Comparison of ENCODE assay signal across 10 cellular contexts in the genomic region with DNA sequence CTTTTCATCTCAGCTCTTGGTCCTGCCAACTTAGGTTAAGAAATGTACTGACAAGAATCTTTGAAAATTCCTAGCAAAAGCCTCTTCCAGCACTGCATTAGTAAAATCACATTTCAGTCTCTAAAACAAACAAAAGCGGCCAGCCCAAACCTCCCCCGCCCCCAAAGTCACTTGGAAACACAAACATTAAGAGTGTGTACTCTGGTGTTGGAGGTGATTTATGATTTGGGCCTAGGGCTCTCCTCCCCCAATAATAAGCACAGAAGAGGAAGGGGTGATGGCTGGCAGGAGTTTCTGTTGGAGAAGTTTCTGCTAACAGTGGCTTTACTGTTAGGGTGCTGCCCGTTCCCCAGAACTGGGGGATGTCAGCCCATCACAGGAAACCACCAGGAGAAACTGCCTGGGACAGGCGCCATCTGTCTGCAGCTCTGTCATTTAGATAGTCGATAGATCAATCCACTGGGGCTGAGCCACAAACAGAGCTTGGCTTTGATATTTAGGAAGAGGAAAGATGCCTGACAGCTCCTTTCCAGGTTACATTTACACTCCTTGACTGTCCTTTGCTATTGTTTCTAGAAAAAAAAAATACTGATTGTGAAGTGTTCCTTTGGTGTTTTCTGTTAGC.
A peak's percentile ranks its signal among the peaks of the same experiment; 100 is the strongest.
DNase-seq lines count a peak whose midpoint lies in the region; ATAC-seq and TF ChIP-seq lines count a peak whose summit lies in the region.
"Had no signal": no experiment of that assay in that cellular context is flagged by ENCODE, and none has a peak within 500 bp of the region (broad histone marks: within the 10 kb centered on the region; RNA-seq: fewer than 3 reads in every experiment).

No MANE protein-coding gene starts in this region.

- POLR2A ChIA-PET in WTC11 (lab: Charles Lee), result interaction anchor here (0.5 to 0.6 kb wide), 2 partner anchors 79 to 84 kb away, joined by 3 read pairs; no protein-coding TSS in a partner anchor

- no peak overlapping the region for H3K4me3 Mint-ChIP-seq in WTC11
- H3K4me3 Mint-ChIP-seq: T-cell had no signal

- no peak overlapping the region for H3K4me3 ChIP-seq in mesendoderm (ENCODE audit: low read length)

- no peak overlapping the region for H2BK5ac ChIP-seq in mesendoderm (ENCODE audit: low read length)

- H4K8ac ChIP-seq in mesendoderm (ENCODE audit: low read depth, low read length), result no peak overlapping the region

- H3K27me3 ChIP-seq in mesendoderm (ENCODE audit: insufficient read depth, low read length, poor library complexity), result no peaks in the 10 kb centered on the region

- no peak overlapping the region for H2AK5ac ChIP-seq in mesendoderm (ENCODE audit: low read length)

- H2BK15ac ChIP-seq in mesendoderm (replicated peaks; ENCODE audit: low read depth), result no peak overlapping the region

- peak overlapping the region; percentile 21 for H3K18ac ChIP-seq in mesendoderm (ENCODE audit: low read length)

- H3K23ac ChIP-seq in mesendoderm (ENCODE audit: low read length), result no peak overlapping the region

- H3K27ac ChIP-seq in mesendoderm (ENCODE audit: low read depth, low read length), result no peak overlapping the region

- peaks cover 5% of the 10 kb centered on the region for H3K9me3 Mint-ChIP-seq in WTC11
- H3K9me3 Mint-ChIP-seq: T-cell had no signal

- H3K27ac Mint-ChIP-seq in WTC11, result no peak overlapping the region; the same call in 1 of the 2 replicates
- H3K27ac Mint-ChIP-seq: T-cell had no signal

- no peak for TF ChIP-seq CTCF in WTC11 (IDR thresholded peaks at IDR 0.05)

- no peak overlapping the region for H3K9ac ChIP-seq in mesendoderm (ENCODE audit: low read length)

- H3K4me1 ChIP-seq in mesendoderm (ENCODE audit: control insufficient read depth, low read depth, low read length), result no peaks in the 10 kb centered on the region

- peaks cover 6% of the 10 kb centered on the region; the same call in 1 of the 2 replicates for H3K36me3 Mint-ChIP-seq in WTC11
- H3K36me3 Mint-ChIP-seq: T-cell had no signal

- peaks cover 57% of the 10 kb centered on the region for H3K4me1 Mint-ChIP-seq in WTC11

- no peaks in the 10 kb centered on the region for H3K79me1 ChIP-seq in mesendoderm (ENCODE audit: low read length)

- H3K4ac ChIP-seq in mesendoderm (ENCODE audit: low read depth, low read length), result no peak overlapping the region

- H3K4me2 ChIP-seq in mesendoderm (ENCODE audit: low read length), result no peak overlapping the region

- H3K56ac ChIP-seq in mesendoderm (ENCODE audit: low read length), result no peak overlapping the region

- H3K27me3 Mint-ChIP-seq in WTC11 (ENCODE audit: low read depth), result no peaks in the 10 kb centered on the region

- H3K36me3 ChIP-seq in mesendoderm (ENCODE audit: control insufficient read depth, insufficient read depth, low read length), result no peaks in the 10 kb centered on the region

- H2BK120ac ChIP-seq in mesendoderm (ENCODE audit: low read depth, low read length), result no peak overlapping the region

- WGBS in mesendoderm (ENCODE audit: extremely low coverage, insufficient coverage, low lambda C conversion rate), result no CpG with 5 or more reads among the region's 5 CpGs

- no peaks in the 10 kb centered on the region for H3K79me2 ChIP-seq in mesendoderm (ENCODE audit: control insufficient read depth, insufficient read depth, low read length)

- no peak overlapping the region for H4K5ac ChIP-seq in mesendoderm (ENCODE audit: low read length)

- DNase-seq in D341Med (ENCODE audit: low spot score), result peak; percentile 36
- peak; percentile 6 for DNase-seq in HPDE6-E6E7 (ENCODE audit: extremely low spot score)
- peak; percentile 42 for DNase-seq in WTC11 (ENCODE audit: low spot score)
- DNase-seq in mesendoderm, result peak; percentile 52
- no peak for DNase-seq in DMS79 (lab: John Stamatoyannopoulos, UW)
- no peak for DNase-seq in NOMO-1 (lab: John Stamatoyannopoulos, UW; ENCODE audit: unreplicated experiment in 2 of 2)
- DNase-seq: GOT3 had no signal

- ATAC-seq in WTC11 (peak; percentile 80), HG02973 (IDR thresholded peaks at IDR 0.05; ENCODE audit: unreplicated experiment) (no peak), GM18520 (IDR thresholded peaks at IDR 0.05; ENCODE audit: unreplicated experiment) (no peak)
- ATAC-seq: T-cell had no signal

- CTCF ChIA-PET in WTC11 (lab: Charles Lee), result interaction anchor here (0.6 to 2.1 kb wide), 12 partner anchors 8 to 1306 kb away, joined by 3 to 9 read pairs (median 3); no protein-coding TSS in a partner anchor

TF ChIP-seq in WTC11, 78 proteins besides CTCF, POLR2A, EP300 and RAD21:
- TF ChIP-seq, protein P1, sequence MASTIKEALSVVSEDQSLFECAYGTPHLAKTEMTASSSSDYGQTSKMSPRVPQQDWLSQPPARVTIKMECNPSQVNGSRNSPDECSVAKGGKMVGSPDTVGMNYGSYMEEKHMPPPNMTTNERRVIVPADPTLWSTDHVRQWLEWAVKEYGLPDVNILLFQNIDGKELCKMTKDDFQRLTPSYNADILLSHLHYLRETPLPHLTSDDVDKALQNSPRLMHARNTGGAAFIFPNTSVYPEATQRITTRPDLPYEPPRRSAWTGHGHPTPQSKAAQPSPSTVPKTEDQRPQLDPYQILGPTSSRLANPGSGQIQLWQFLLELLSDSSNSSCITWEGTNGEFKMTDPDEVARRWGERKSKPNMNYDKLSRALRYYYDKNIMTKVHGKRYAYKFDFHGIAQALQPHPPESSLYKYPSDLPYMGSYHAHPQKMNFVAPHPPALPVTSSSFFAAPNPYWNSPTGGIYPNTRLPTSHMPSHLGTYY (CRISPR knock-in tag; IDR thresholded peaks at IDR 0.05), result no peak
- TF ChIP-seq ELF4 (CRISPR knock-in tag; IDR thresholded peaks at IDR 0.05; ENCODE audit: low read depth), result no peak
- TF ChIP-seq ZNF138 (CRISPR knock-in tag; conservative IDR thresholded peaks at IDR 0.05), result no peak
- TF ChIP-seq MAX (CRISPR knock-in tag; IDR thresholded peaks at IDR 0.05), result no peak
- TF ChIP-seq, protein P2, sequence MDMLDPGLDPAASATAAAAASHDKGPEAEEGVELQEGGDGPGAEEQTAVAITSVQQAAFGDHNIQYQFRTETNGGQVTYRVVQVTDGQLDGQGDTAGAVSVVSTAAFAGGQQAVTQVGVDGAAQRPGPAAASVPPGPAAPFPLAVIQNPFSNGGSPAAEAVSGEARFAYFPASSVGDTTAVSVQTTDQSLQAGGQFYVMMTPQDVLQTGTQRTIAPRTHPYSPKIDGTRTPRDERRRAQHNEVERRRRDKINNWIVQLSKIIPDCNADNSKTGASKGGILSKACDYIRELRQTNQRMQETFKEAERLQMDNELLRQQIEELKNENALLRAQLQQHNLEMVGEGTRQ (CRISPR knock-in tag; IDR thresholded peaks at IDR 0.05), result no peak

Comparison
In these comparisons a context has a peak if more than half of its experiments do, and no peak if none do; other contexts are left out.
1. DNase-seq: peak in D341Med (single experiment), HPDE6-E6E7 (single experiment), WTC11 (single experiment) and mesendoderm (single experiment); none in DMS79 (single experiment) and NOMO-1 (0 of 2).